Comparison of ENCODE assay signal across 18 cellular contexts in the genomic region with DNA sequence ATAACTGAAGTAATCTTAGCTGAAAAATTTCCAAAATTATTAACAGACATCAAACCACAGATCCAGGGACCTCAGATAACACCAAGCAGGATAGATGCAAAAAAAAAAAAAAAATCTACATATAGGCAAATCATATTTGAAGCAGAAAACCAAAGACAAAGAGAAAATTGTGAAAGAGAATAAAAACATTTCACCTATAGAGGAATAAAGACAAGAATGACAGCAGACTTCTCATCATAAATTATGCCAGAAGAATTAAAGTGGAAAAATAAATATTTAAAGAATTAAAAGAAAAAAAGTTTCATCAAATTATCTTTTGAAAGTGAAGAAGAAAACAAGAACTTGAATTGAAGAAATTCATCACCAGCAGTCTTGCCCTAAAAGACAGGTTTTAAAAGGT.
DNase-seq lines count a peak whose midpoint lies in the region; ATAC-seq, FAIRE-seq and TF ChIP-seq lines count a peak whose summit lies in the region.
"Had no signal": no experiment of that assay in that cellular context is flagged by ENCODE, and none has a peak within 500 bp of the region (broad histone marks: within the 10 kb centered on the region; RNA-seq: fewer than 3 reads in every experiment).

No MANE protein-coding gene starts in this region.

- ATAC-seq in WTC11, result no peak
- ATAC-seq in pancreas, result no peak
- ATAC-seq in HG03045 (IDR thresholded peaks at IDR 0.05; ENCODE audit: unreplicated experiment), result no peak
- ATAC-seq: GM23338, HCT116 had no signal

- FAIRE-seq in A204.1 (lab: Jason Lieb, UNC) (peak; percentile 54), pancreas (lab: Jason Lieb, UNC) (peak; percentile 37), GM19239 (lab: Jason Lieb, UNC) (no peak)
- FAIRE-seq: G401.6, GM12892 had no signal

- H3K4me1 Mint-ChIP-seq in WTC11 (no peaks in the 10 kb centered on the region), neural progenitor cell (no peaks in the 10 kb centered on the region)
- H3K4me1 Mint-ChIP-seq: CD4-positive, alpha-beta memory T cell; GM23338; H9 had no signal

- TF ChIP-seq CTCF in OCI-LY7 (conservative IDR thresholded peaks at IDR 0.05; ENCODE audit: low read length) (no peak), WTC11 (IDR thresholded peaks at IDR 0.05) (no peak), pancreas (IDR thresholded peaks at IDR 0.05) (no peak), neural progenitor cell (IDR thresholded peaks at IDR 0.05) (no peak)

- H3K27me3 ChIP-seq in pancreas (no peaks in the 10 kb centered on the region), neural progenitor cell (no peaks in the 10 kb centered on the region)

- no peaks in the 10 kb centered on the region for H3K79me2 ChIP-seq in OCI-LY7 (ENCODE audit: insufficient read depth, low read depth, low read length)
- no peaks in the 10 kb centered on the region for H3K79me2 ChIP-seq in neural progenitor cell (ENCODE audit: low read depth)

- H3F3A ChIP-seq in neural progenitor cell (ENCODE audit: low read depth), result no peaks in the 10 kb centered on the region

- BruUV-seq in OCI-LY7 (replicated peaks; lab: Mats Ljungman, UMichigan), result no TSS peak

- H3K36me3 Mint-ChIP-seq in WTC11, result peaks cover 25% of the 10 kb centered on the region
- no peaks in the 10 kb centered on the region for H3K36me3 Mint-ChIP-seq in neural progenitor cell

- H3K4me3 ChIP-seq in OCI-LY7 (ENCODE audit: low read depth, low read length, poor library complexity, severe bottlenecking), result no peak overlapping the region
- H3K4me3 ChIP-seq in pancreas, result no peak overlapping the region
- no peak overlapping the region for H3K4me3 ChIP-seq in neural progenitor cell
- H3K4me3 ChIP-seq: GM23338 had no signal

- H3K4me3 Mint-ChIP-seq in WTC11 (no peak overlapping the region), neural progenitor cell (no peak overlapping the region)
- H3K4me3 Mint-ChIP-seq: CD4-positive, alpha-beta memory T cell; GM23338; H9 had no signal

- H3K9me3 ChIP-seq in OCI-LY7 (ENCODE audit: low read length) (peaks cover 16% of the 10 kb centered on the region; the same call in 1 of the 2 replicates), pancreas (no peaks in the 10 kb centered on the region), neural progenitor cell (ENCODE audit: low read depth) (peaks cover 7% of the 10 kb centered on the region)

- no peak overlapping the region for H3K4me2 ChIP-seq in OCI-LY7 (ENCODE audit: low read length)
- no peak overlapping the region for H3K4me2 ChIP-seq in neural progenitor cell
- H3K4me2 ChIP-seq: GM23338 had no signal

- no peaks in the 10 kb centered on the region for H4K20me1 ChIP-seq in OCI-LY7 (ENCODE audit: insufficient read depth, low read length)
- H4K20me1 ChIP-seq in neural progenitor cell (ENCODE audit: low read depth), result no peaks in the 10 kb centered on the region

- DNase-seq in OCI-LY7 (ENCODE audit: low spot score), result peak; percentile 2
- no peak for DNase-seq in WTC11 (ENCODE audit: low spot score)
- no peak for DNase-seq in pancreas
- no peak for DNase-seq in neural progenitor cell (ENCODE audit: low spot score)
- no peak for DNase-seq in GM19239 (ENCODE audit: insufficient read length, low spot score)
- DNase-seq: 8988T; C1 segment of cervical spinal cord; CD4-positive, alpha-beta memory T cell; COR-L47; DMS153; DND-41; H9 had no signal

- H2AFZ ChIP-seq in OCI-LY7 (ENCODE audit: low read length) (no peak overlapping the region), neural progenitor cell (replicated peaks) (no peak overlapping the region)
- H2AFZ ChIP-seq: GM23338 had no signal

- H3K27ac ChIP-seq in OCI-LY7 (ENCODE audit: low read depth, low read length, poor library complexity, severe bottlenecking) (no peak overlapping the region), pancreas (no peak overlapping the region), neural progenitor cell (no peak overlapping the region)

- intact Hi-C loops in OCI-LY7 (cut with micrococcal nuclease; ENCODE audit: unreplicated experiment), result no loop called here
- intact Hi-C loops in pancreas (cut with DNase I), result no loop called here

- CTCF ChIA-PET in OCI-LY7 (lab: Charles Lee; ENCODE audit: unreplicated experiment), result no interaction called here
- CTCF ChIA-PET in WTC11 (lab: Charles Lee), result no interaction called here

- no peaks in the 10 kb centered on the region for H3K9me2 ChIP-seq in OCI-LY7 (ENCODE audit: insufficient read depth, low read length)

- H3K27ac Mint-ChIP-seq in WTC11 (no peak overlapping the region), neural progenitor cell (no peak overlapping the region)
- H3K27ac Mint-ChIP-seq: CD4-positive, alpha-beta memory T cell; GM23338; H9 had no signal

- H3K36me3 ChIP-seq in OCI-LY7 (ENCODE audit: insufficient read depth, low read length) (no peaks in the 10 kb centered on the region), pancreas (no peaks in the 10 kb centered on the region), neural progenitor cell (no peaks in the 10 kb centered on the region)

- H3K9me3 Mint-ChIP-seq in WTC11 (peaks cover 39% of the 10 kb centered on the region), neural progenitor cell (peaks cover 25% of the 10 kb centered on the region)

- H3K4me1 ChIP-seq in OCI-LY7 (ENCODE audit: insufficient read depth, low read length, poor library complexity, severe bottlenecking) (no peaks in the 10 kb centered on the region), pancreas (no peaks in the 10 kb centered on the region), neural progenitor cell (no peaks in the 10 kb centered on the region)

- no peak overlapping the region for H3K9ac ChIP-seq in neural progenitor cell

- POLR2A ChIA-PET in OCI-LY7 (lab: Charles Lee) (no interaction called here), WTC11 (lab: Charles Lee) (no interaction called here)

- H3K27me3 Mint-ChIP-seq in WTC11 (ENCODE audit: low read depth) (no peaks in the 10 kb centered on the region; the same call in 1 of the 2 replicates), neural progenitor cell (ENCODE audit: insufficient read depth, low read depth) (no peaks in the 10 kb centered on the region)

TF ChIP-seq in WTC11, 78 proteins besides CTCF, POLR2A, EP300 and RAD21:
- TF ChIP-seq ZNF317 (CRISPR knock-in tag; IDR thresholded peaks at IDR 0.05; ENCODE audit: borderline replicate concordance, low read depth) (peak; percentile 88), ZNF232 (CRISPR knock-in tag; IDR thresholded peaks at IDR 0.05) (no peak), MYBL2 (CRISPR knock-in tag; IDR thresholded peaks at IDR 0.05) (no peak)
- TF ChIP-seq, protein P1, sequence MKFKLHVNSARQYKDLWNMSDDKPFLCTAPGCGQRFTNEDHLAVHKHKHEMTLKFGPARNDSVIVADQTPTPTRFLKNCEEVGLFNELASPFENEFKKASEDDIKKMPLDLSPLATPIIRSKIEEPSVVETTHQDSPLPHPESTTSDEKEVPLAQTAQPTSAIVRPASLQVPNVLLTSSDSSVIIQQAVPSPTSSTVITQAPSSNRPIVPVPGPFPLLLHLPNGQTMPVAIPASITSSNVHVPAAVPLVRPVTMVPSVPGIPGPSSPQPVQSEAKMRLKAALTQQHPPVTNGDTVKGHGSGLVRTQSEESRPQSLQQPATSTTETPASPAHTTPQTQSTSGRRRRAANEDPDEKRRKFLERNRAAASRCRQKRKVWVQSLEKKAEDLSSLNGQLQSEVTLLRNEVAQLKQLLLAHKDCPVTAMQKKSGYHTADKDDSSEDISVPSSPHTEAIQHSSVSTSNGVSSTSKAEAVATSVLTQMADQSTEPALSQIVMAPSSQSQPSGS (CRISPR knock-in tag; IDR thresholded peaks at IDR 0.05; ENCODE audit: borderline replicate concordance, low read depth), result no peak
